5 cellular contexts compared by ENCODE assay signal in the genomic region with DNA sequence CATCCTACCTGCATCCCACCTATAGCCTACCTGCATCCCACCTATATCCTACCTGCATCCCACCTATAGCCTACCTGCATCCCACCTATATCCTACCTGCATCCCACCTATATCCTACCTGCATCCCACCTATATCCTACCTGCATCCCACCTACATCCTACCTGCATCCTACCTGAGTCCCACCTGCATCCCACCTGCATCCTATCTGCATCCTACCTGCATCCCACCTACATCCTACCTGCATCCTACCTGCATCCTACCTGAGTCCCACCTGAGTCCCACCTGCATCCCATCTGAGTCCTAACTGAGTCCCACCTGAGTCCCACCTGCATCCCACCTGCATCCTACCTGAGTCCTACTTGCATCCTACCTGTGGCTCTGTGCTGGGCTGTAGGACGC. TPM values are rescaled to one million over a fixed set of nuclear protein-coding genes. Genes with fewer than 3 reads are reported as not detected.
"Had no signal": no experiment of that assay in that cellular context is flagged by ENCODE, and none has a peak within 500 bp of the region (broad histone marks: within the 10 kb centered on the region; RNA-seq: fewer than 3 reads in every experiment).

No MANE protein-coding gene starts in this region.

RNA-seq across cellular contexts. Expression of gene MRGPRE, which starts 25.3 kb away (rescaled TPM):
- total RNA-seq: HepG2, HT1080, IMR-90 had no signal
- polyA plus RNA-seq: HepG2, IgD-negative memory B cell, IMR-90 had no signal

RNA-seq across cellular contexts. Expression of gene MRGPRG, which starts 38.9 kb away (rescaled TPM):
- total RNA-seq: HepG2, HT-29, HT1080, IMR-90 had no signal
- polyA plus RNA-seq: HepG2, IgD-negative memory B cell, IMR-90 had no signal
